ENCODE assay signal across 1 cellular context in the genomic region with DNA sequence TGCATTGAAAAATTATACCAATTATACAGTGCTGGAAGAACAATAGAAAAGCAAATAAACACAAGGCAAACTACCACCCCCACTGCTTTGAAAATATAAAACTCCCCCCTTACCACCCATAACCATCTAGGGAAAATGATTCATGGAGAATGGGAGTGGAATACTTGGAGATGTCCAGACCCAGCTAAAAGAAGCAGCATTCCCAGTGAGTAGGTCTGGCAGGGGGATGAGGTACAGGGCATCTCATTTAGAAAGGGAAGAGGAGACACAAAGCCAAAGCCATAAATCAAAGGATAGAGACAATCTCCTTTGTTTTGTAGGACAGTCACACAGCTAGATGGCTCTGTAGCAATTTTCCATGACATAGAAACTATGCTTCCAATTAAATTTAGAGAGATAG.
TF ChIP-seq lines count a peak whose summit lies in the region.

No MANE protein-coding gene starts in this region.

TF ChIP-seq in GM12878, 131 proteins besides CTCF, POLR2A, EP300 and RAD21 (continued from another document):
- TF ChIP-seq, protein P1, sequence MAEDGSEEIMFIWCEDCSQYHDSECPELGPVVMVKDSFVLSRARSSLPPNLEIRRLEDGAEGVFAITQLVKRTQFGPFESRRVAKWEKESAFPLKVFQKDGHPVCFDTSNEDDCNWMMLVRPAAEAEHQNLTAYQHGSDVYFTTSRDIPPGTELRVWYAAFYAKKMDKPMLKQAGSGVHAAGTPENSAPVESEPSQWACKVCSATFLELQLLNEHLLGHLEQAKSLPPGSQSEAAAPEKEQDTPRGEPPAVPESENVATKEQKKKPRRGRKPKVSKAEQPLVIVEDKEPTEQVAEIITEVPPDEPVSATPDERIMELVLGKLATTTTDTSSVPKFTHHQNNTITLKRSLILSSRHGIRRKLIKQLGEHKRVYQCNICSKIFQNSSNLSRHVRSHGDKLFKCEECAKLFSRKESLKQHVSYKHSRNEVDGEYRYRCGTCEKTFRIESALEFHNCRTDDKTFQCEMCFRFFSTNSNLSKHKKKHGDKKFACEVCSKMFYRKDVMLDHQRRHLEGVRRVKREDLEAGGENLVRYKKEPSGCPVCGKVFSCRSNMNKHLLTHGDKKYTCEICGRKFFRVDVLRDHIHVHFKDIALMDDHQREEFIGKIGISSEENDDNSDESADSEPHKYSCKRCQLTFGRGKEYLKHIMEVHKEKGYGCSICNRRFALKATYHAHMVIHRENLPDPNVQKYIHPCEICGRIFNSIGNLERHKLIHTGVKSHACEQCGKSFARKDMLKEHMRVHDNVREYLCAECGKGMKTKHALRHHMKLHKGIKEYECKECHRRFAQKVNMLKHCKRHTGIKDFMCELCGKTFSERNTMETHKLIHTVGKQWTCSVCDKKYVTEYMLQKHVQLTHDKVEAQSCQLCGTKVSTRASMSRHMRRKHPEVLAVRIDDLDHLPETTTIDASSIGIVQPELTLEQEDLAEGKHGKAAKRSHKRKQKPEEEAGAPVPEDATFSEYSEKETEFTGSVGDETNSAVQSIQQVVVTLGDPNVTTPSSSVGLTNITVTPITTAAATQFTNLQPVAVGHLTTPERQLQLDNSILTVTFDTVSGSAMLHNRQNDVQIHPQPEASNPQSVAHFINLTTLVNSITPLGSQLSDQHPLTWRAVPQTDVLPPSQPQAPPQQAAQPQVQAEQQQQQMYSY (CRISPR knock-in tag; IDR thresholded peaks at IDR 0.05) = no peak
- TF ChIP-seq RAD51 (IDR thresholded peaks at IDR 0.05) (no peak), SIN3A (IDR thresholded peaks at IDR 0.05; ENCODE audit: low read depth, low read length) (no peak)
